ENCODE assay signal across 1 cellular context in genomic region chr7:75843470-75844116, GRCh38.
TF ChIP-seq lines count a peak whose summit lies in the region.

No MANE protein-coding gene starts in this region.

TF ChIP-seq in K562, 482 proteins besides CTCF, POLR2A, EP300 and RAD21 (continued from another document and continues in another):
- TF ChIP-seq ZNF717 (CRISPR knock-in tag; IDR thresholded peaks at IDR 0.05) (0 out of 2 replicates have a peak, but pooled peaks have one; percentile 31), ARID4B (CRISPR knock-in tag; IDR thresholded peaks at IDR 0.05) (no peak), NONO (IDR thresholded peaks at IDR 0.05; ENCODE audit: low read depth in 2 of 2, low read length in 1 of 2) (no peak), FOXK2 (conservative IDR thresholded peaks at IDR 0.05 in 1 of 2, IDR thresholded peaks at IDR 0.05 in 1 of 2; ENCODE audit: low read depth in 2 of 2) (no peak), SIN3B (IDR thresholded peaks at IDR 0.05; ENCODE audit: low read depth) (no peak), SOX6 (IDR thresholded peaks at IDR 0.05) (no peak), RHOXF2B (CRISPR knock-in tag; conservative IDR thresholded peaks at IDR 0.05) (peak; percentile 73; the same call in 1 of the 2 replicates), SIN3A (IDR thresholded peaks at IDR 0.05; ENCODE audit: borderline replicate concordance in 2 of 2, control insufficient read depth in 1 of 2, low read depth in 2 of 2, low read length in 2 of 2) (no peak), BCL6 (CRISPR knock-in tag; IDR thresholded peaks at IDR 0.05) (peak; percentile 88), ZNF134 (CRISPR knock-in tag; conservative IDR thresholded peaks at IDR 0.05) (peak; percentile 70), ARID1B (IDR thresholded peaks at IDR 0.05) (no peak), MTA2 (IDR thresholded peaks at IDR 0.05; ENCODE audit: low read depth) (no peak), ZBTB11 (CRISPR knock-in tag; IDR thresholded peaks at IDR 0.05) (peak in 1 of 3 experiments; percentile 74; a peak in 2 of 6 replicates), NEUROD1 (IDR thresholded peaks at IDR 0.05; ENCODE audit: borderline replicate concordance, low read depth, low read length, partially characterized antibody) (no peak), PML (IDR thresholded peaks at IDR 0.05; ENCODE audit: low read length) (no peak), REST (CRISPR knock-in tag; IDR thresholded peaks at IDR 0.05; ENCODE audit: low read depth) (no peak), ZNF76 (CRISPR knock-in tag; IDR thresholded peaks at IDR 0.05; ENCODE audit: borderline replicate concordance) (peak; percentile 93), FOSL1 (tag; conservative IDR thresholded peaks at IDR 0.05) (no peak; the same call in 1 of the 2 replicates), POLR2AphosphoS5 (IDR thresholded peaks at IDR 0.05; ENCODE audit: control insufficient read depth, insufficient read depth, low read depth, low read length) (no peak), MBD2 (IDR thresholded peaks at IDR 0.05; ENCODE audit: borderline replicate concordance, low read depth) (no peak), ZFP30 (CRISPR knock-in tag; IDR thresholded peaks at IDR 0.05; ENCODE audit: borderline replicate concordance) (no peak), E2F6 (IDR thresholded peaks at IDR 0.05; ENCODE audit: borderline replicate concordance in 1 of 2, extremely low read depth in 1 of 2, insufficient read depth in 1 of 2, insufficient read length in 1 of 2, low read depth in 1 of 2, low read length in 1 of 2, poor library complexity in 1 of 2, severe bottlenecking in 1 of 2) (no peak), AFF1 (IDR thresholded peaks at IDR 0.05; ENCODE audit: low read depth in 1 of 2, partially characterized antibody in 2 of 2) (no peak), POU5F1 (IDR thresholded peaks at IDR 0.05; ENCODE audit: borderline replicate concordance, low read depth, low read length, partially characterized antibody) (no peak), MYBL2 (IDR thresholded peaks at IDR 0.05; ENCODE audit: low read depth) (no peak), MYBL2 (CRISPR knock-in tag; IDR thresholded peaks at IDR 0.05; ENCODE audit: borderline replicate concordance) (no peak), ZNF384 (IDR thresholded peaks at IDR 0.05; ENCODE audit: low read depth, low read length) (no peak), RFX7 (CRISPR knock-in tag; IDR thresholded peaks at IDR 0.05) (peak; percentile 63; the same call in 1 of the 2 replicates), AFF4 (CRISPR knock-in tag; IDR thresholded peaks at IDR 0.05) (no peak), KDM1A (IDR thresholded peaks at IDR 0.05) (peak in 1 of 2 experiments; percentile 28; a peak in 1 of 4 replicates), CTBP1 (IDR thresholded peaks at IDR 0.05; ENCODE audit: borderline replicate concordance) (no peak), ZNF707 (CRISPR knock-in tag; conservative IDR thresholded peaks at IDR 0.05) (no peak), DMBX1 (CRISPR knock-in tag; IDR thresholded peaks at IDR 0.05; ENCODE audit: borderline replicate concordance) (peak; percentile 98), ZNF449 (CRISPR knock-in tag; IDR thresholded peaks at IDR 0.05) (peak; percentile 76; the same call in 1 of the 2 replicates), BDP1 (IDR thresholded peaks at IDR 0.05; ENCODE audit: insufficient read depth, insufficient read length) (no peak), ELF4 (CRISPR knock-in tag; IDR thresholded peaks at IDR 0.05) (0 out of 2 replicates have a peak, but pooled peaks have one; percentile 44), RBBP5 (IDR thresholded peaks at IDR 0.05; ENCODE audit: borderline replicate concordance, insufficient read depth, low read length, poor library complexity, severe bottlenecking) (no peak), SP2 (IDR thresholded peaks at IDR 0.05; ENCODE audit: extremely low read depth, low read depth, low read length, poor library complexity, severe bottlenecking) (no peak)
